ENCODE assay signal across 23 cellular contexts in genomic region chr22:32808038-32808445, GRCh38. TPM values are rescaled to one million over a fixed set of nuclear protein-coding genes. Genes with fewer than 3 reads are reported as not detected.
DNase-seq lines count a peak whose midpoint lies in the region; ATAC-seq and TF ChIP-seq lines count a peak whose summit lies in the region.
"Had no signal": no experiment of that assay in that cellular context is flagged by ENCODE, and none has a peak within 500 bp of the region (broad histone marks: within the 10 kb centered on the region; RNA-seq: fewer than 3 reads in every experiment).

No MANE protein-coding gene starts in this region.

- H2BK15ac ChIP-seq in neuronal stem cell (ENCODE audit: low read length): no peak overlapping the region

- no peak overlapping the region for H4K91ac ChIP-seq in neuronal stem cell (ENCODE audit: low read depth, low read length, poor library complexity)

- intact Hi-C loops in heart right ventricle (cut with DNase I) (loop anchor here in 3 of 10 donors (5.0 to 10.0 kb wide), 3 partner anchors 39 to 177 kb away; no protein-coding TSS in a partner anchor), cardiac septum (cut with DNase I) (no loop called here), left colon (cut with DNase I, micrococcal nuclease) (no loop called here), upper lobe of right lung (cut with DNase I) (no loop called here)

- H4K8ac ChIP-seq in neuronal stem cell (ENCODE audit: low read depth, low read length): peak overlapping the region; percentile 74

- H3K14ac ChIP-seq in neuronal stem cell (ENCODE audit: low read length): no peak overlapping the region

- H3K4me1 Mint-ChIP-seq in activated naive CD4-positive, alpha-beta T cell treated with anti-CD3 and anti-CD28 coated beads, Interleukin-2, amount 10 ng/mL, durations not matched to agents 7 days and 5 days: no peaks in the 10 kb centered on the region
- H3K4me1 Mint-ChIP-seq: memory B cell, T-helper 17 cell had no signal

- no peaks in the 10 kb centered on the region for H3K36me3 Mint-ChIP-seq in activated naive CD4-positive, alpha-beta T cell treated with anti-CD3 and anti-CD28 coated beads, Interleukin-2, amount 10 ng/mL, durations not matched to agents 7 days and 5 days
- H3K36me3 Mint-ChIP-seq: memory B cell had no signal

- H3K4me3 ChIP-seq in heart right ventricle (no peak overlapping the region), neuronal stem cell (ENCODE audit: low read length in 2 of 2) (no peak overlapping the region), upper lobe of right lung (peak overlapping the region; percentile 16)
- H3K4me3 ChIP-seq: body of pancreas had no signal

- DNase-seq in heart right ventricle (no peak), cardiac septum (ENCODE audit: low spot score) (no peak), left colon (peak in 1 of 2 donors; percentile 15), neuronal stem cell (ENCODE audit: low spot score) (no peak), upper lobe of right lung (no peak), NCI-H526 (lab: John Stamatoyannopoulos, UW) (no peak), NCI-H146 (lab: John Stamatoyannopoulos, UW) (no peak)
- DNase-seq in activated naive CD4-positive, alpha-beta T cell treated with anti-CD3 and anti-CD28 coated beads, Interleukin-2, amount 10 ng/mL, durations not matched to agents 7 days and 5 days: no peak
- DNase-seq: 8988T; activated CD4-positive, alpha-beta T cell treated with anti-CD3 and anti-CD28 coated beads for 4 hours; activated CD8-positive, alpha-beta memory T cell treated with anti-CD3 and anti-CD28 coated beads for 24 hours; activated gamma-delta T cell; activated T-cell treated with anti-CD3 and anti-CD28 coated beads, Interleukin-2, amount 50 U/mL, for 1 hour; body of pancreas; NCI-H1417 treated with DMSO at 0.1 percent for 48 hours; NCI-H2107; NCI-H446; stimulated activated CD4-positive, alpha-beta T cell treated with anti-CD3 and anti-CD28 coated beads, Interleukin-2, amount 100 ng/mL, for 24 hours; T-helper 17 cell had no signal

- ATAC-seq in heart right ventricle (no peak), left colon (peak; percentile 97), upper lobe of right lung (no peak)
- ATAC-seq: body of pancreas, HCT116, SK-N-SH treated with all-trans-retinoic acid at 6 μM for 48 hours, T-helper 17 cell had no signal

- H3K9me3 ChIP-seq in heart right ventricle: no peaks in the 10 kb centered on the region
- H3K9me3 ChIP-seq in neuronal stem cell (replicated peaks in 1 of 2; ENCODE audit: control insufficient read depth in 2 of 2, insufficient read depth in 1 of 2, low read depth in 1 of 2, low read length in 2 of 2): no peaks in the 10 kb centered on the region
- no peaks in the 10 kb centered on the region for H3K9me3 ChIP-seq in upper lobe of right lung
- H3K9me3 ChIP-seq: body of pancreas had no signal

- H3K4ac ChIP-seq in neuronal stem cell (ENCODE audit: low read length): no peak overlapping the region

- 44 to 50% methylated on average over 4 of the region's 4 CpGs for WGBS in heart right ventricle, 2 donors
- WGBS in neuronal stem cell (ENCODE audit: extremely low coverage in 2 of 2, insufficient read length in 2 of 2, insufficient replicate concordance in 1 of 2), 2 donors: no CpG with 5 or more reads among the region's 4 CpGs

- H3K9ac ChIP-seq in neuronal stem cell (ENCODE audit: low read depth, low read length, poor library complexity): no peak overlapping the region
- H3K9ac ChIP-seq: KMS-11 had no signal

- no peaks in the 10 kb centered on the region for H3K79me1 ChIP-seq in neuronal stem cell (ENCODE audit: low read depth, low read length)

- no peak overlapping the region for H2BK12ac ChIP-seq in neuronal stem cell (ENCODE audit: low read length)

- no peak overlapping the region for H2BK120ac ChIP-seq in neuronal stem cell (ENCODE audit: low read depth, low read length)

- H2AFZ ChIP-seq in neuronal stem cell (ENCODE audit: low read length): no peak overlapping the region

- TF ChIP-seq CTCF in heart right ventricle (IDR thresholded peaks at IDR 0.05): no peak
- no peak for TF ChIP-seq CTCF in upper lobe of right lung (IDR thresholded peaks at IDR 0.05)

- H3K27me3 Mint-ChIP-seq in activated naive CD4-positive, alpha-beta T cell treated with anti-CD3 and anti-CD28 coated beads, Interleukin-2, amount 10 ng/mL, durations not matched to agents 7 days and 5 days: peaks cover 44% of the 10 kb centered on the region

- CTCF ChIA-PET in activated naive CD4-positive, alpha-beta T cell treated with anti-CD3 and anti-CD28 coated beads, Interleukin-2, amount 10 ng/mL, durations not matched to agents 7 days and 5 days (lab: Charles Lee): interaction anchor here (0.6 to 4.9 kb wide), 2 partner anchors 12 to 417 kb away, joined by 4 to 27 read pairs; no protein-coding TSS in a partner anchor

- H3K27ac ChIP-seq in heart right ventricle: peak overlapping the region in 6 of 10 donors; percentile 9 to 59 (median 46)
- no peak overlapping the region for H3K27ac ChIP-seq in neuronal stem cell (replicated peaks; ENCODE audit: low read length)
- peak overlapping the region; percentile 24 for H3K27ac ChIP-seq in upper lobe of right lung
- H3K27ac ChIP-seq: body of pancreas, KMS-11 had no signal

- H3K36me3 ChIP-seq in heart right ventricle: peaks cover 0 to 16% (median 0%) of the 10 kb centered on the region in 9 donors
- H3K36me3 ChIP-seq in neuronal stem cell (replicated peaks in 1 of 2; ENCODE audit: control insufficient read depth in 2 of 2, insufficient read depth in 2 of 2, low read length in 2 of 2): no peaks in the 10 kb centered on the region
- H3K36me3 ChIP-seq in upper lobe of right lung: peaks cover 59% of the 10 kb centered on the region

- no peak overlapping the region for H2AK5ac ChIP-seq in neuronal stem cell (ENCODE audit: low read depth, low read length)

- H3K23ac ChIP-seq in neuronal stem cell (ENCODE audit: low read depth, low read length, poor library complexity): no peak overlapping the region

- H3K9me3 Mint-ChIP-seq in activated naive CD4-positive, alpha-beta T cell treated with anti-CD3 and anti-CD28 coated beads, Interleukin-2, amount 10 ng/mL, durations not matched to agents 7 days and 5 days: no peaks in the 10 kb centered on the region

- H3K27ac Mint-ChIP-seq in activated naive CD4-positive, alpha-beta T cell treated with anti-CD3 and anti-CD28 coated beads, Interleukin-2, amount 10 ng/mL, durations not matched to agents 7 days and 5 days: no peak overlapping the region
- H3K27ac Mint-ChIP-seq: memory B cell, T-helper 17 cell had no signal

- peaks cover 36 to 98% (median 89%) of the 10 kb centered on the region in 9 donors for H3K4me1 ChIP-seq in heart right ventricle
- H3K4me1 ChIP-seq in neuronal stem cell (ENCODE audit: control insufficient read depth in 2 of 2, insufficient read depth in 1 of 2, low read depth in 1 of 2, low read length in 2 of 2): peaks cover 0 to 29% of the 10 kb centered on the region in 2 donors
- H3K4me1 ChIP-seq in upper lobe of right lung: peaks cover 65% of the 10 kb centered on the region

- no peak overlapping the region for H3K4me2 ChIP-seq in neuronal stem cell (ENCODE audit: insufficient read depth, low read length, poor library complexity, severe bottlenecking)
- H3K4me2 ChIP-seq: KMS-11 had no signal

- no peaks in the 10 kb centered on the region for H3K27me3 ChIP-seq in heart right ventricle
- H3K27me3 ChIP-seq in neuronal stem cell (ENCODE audit: control insufficient read depth in 3 of 3, insufficient read depth in 3 of 3, low read depth in 1 of 3, low read length in 3 of 3): peaks cover 0 to 23% (median 0%) of the 10 kb centered on the region in 3 experiments
- no peaks in the 10 kb centered on the region for H3K27me3 ChIP-seq in upper lobe of right lung

- H2BK5ac ChIP-seq in neuronal stem cell (ENCODE audit: low read length): no peak overlapping the region

- no peak overlapping the region for H3K18ac ChIP-seq in neuronal stem cell (ENCODE audit: low read length)

- no peak overlapping the region for H3K4me3 Mint-ChIP-seq in activated naive CD4-positive, alpha-beta T cell treated with anti-CD3 and anti-CD28 coated beads, Interleukin-2, amount 10 ng/mL, durations not matched to agents 7 days and 5 days
- H3K4me3 Mint-ChIP-seq: memory B cell, T-helper 17 cell had no signal

RNA-seq across cellular contexts. Expression of gene TIMP3, which starts 6.5 kb away (rescaled TPM):
- total RNA-seq in heart right ventricle (100 to 1,000 TPM in 9 of 10 donors, 10 to 100 TPM in 1; 91.9 to 380 (median 166) TPM), cardiac septum (116 TPM), left colon (10 to 100 TPM; 31.5 to 59.3 TPM), upper lobe of right lung (749 TPM)
- 100 to 1,000 TPM; 134 to 173 TPM for polyA plus RNA-seq in heart right ventricle
- polyA plus RNA-seq in neuronal stem cell (2013, experiment 1 of 2): 15.2 TPM
- 16.2 TPM for polyA plus RNA-seq in neuronal stem cell (2013, experiment 2 of 2)
